1 cellular context compared by ENCODE assay signal in the genomic region with DNA sequence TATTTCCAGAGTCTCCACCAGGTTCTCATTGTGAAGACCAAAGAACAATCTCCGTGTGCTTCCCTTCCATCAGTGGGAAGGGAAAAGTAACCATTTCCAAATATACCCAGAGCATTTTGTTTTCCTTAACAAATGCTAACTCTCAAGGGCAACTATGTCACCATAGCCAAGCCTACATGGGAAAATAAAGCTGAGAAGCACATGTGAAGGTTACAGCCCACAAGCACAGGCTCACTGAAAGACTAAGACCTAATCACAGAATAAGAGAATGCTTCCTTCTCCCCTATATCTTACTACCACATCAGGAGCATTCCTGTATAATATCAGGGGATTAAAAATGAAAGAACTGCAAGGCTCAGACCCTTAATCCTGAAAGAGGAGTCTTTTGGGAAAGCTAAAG.
TF ChIP-seq lines count a peak whose summit lies in the region.

No MANE protein-coding gene starts in this region.

TF ChIP-seq in HepG2, 621 proteins besides CTCF, POLR2A, EP300 and RAD21:
- no peak for TF ChIP-seq IRF2 (CRISPR knock-in tag; IDR thresholded peaks at IDR 0.05)
- no peak for TF ChIP-seq ZNF460 (CRISPR knock-in tag; IDR thresholded peaks at IDR 0.05; ENCODE audit: borderline replicate concordance)
- TF ChIP-seq, protein P1, sequence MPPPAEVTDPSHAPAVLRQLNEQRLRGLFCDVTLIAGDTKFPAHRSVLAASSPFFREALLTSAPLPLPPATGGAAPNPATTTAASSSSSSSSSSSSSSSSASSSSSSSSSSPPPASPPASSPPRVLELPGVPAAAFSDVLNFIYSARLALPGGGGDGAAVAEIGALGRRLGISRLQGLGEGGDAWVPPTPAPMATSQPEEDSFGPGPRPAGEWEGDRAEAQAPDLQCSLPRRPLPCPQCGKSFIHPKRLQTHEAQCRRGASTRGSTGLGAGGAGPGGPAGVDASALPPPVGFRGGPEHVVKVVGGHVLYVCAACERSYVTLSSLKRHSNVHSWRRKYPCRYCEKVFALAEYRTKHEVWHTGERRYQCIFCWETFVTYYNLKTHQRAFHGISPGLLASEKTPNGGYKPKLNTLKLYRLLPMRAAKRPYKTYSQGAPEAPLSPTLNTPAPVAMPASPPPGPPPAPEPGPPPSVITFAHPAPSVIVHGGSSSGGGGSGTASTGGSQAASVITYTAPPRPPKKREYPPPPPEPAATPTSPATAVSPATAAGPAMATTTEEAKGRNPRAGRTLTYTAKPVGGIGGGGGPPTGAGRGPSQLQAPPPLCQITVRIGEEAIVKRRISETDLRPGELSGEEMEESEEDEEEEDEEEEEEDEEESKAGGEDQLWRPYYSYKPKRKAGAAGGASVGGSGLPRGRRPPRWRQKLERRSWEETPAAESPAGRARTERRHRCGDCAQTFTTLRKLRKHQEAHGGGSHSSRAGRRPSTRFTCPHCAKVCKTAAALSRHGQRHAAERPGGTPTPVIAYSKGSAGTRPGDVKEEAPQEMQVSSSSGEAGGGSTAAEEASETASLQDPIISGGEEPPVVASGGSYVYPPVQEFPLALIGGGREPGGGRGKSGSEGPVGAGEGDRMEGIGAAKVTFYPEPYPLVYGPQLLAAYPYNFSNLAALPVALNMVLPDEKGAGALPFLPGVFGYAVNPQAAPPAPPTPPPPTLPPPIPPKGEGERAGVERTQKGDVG (CRISPR knock-in tag; IDR thresholded peaks at IDR 0.05; ENCODE audit: borderline replicate concordance) = no peak
